1 cellular context compared by ENCODE assay signal in genomic region chr1:25760871-25761270, GRCh38.
TF ChIP-seq lines count a peak whose summit lies in the region.

No MANE protein-coding gene starts in this region.

TF ChIP-seq in K562, 482 proteins besides CTCF, POLR2A, EP300 and RAD21 (continued from another document and continues in another):
- TF ChIP-seq SMAD3 (CRISPR knock-in tag; conservative IDR thresholded peaks at IDR 0.05), result no peak
- TF ChIP-seq FOXO4 (CRISPR knock-in tag; IDR thresholded peaks at IDR 0.05), result no peak
- TF ChIP-seq ZNF384 (IDR thresholded peaks at IDR 0.05; ENCODE audit: low read depth, low read length), result no peak
- TF ChIP-seq PRPF4 (IDR thresholded peaks at IDR 0.05; ENCODE audit: insufficient read depth, low read depth, low read length, poor library complexity, severe bottlenecking), result no peak
- TF ChIP-seq PTRF (tag; IDR thresholded peaks at IDR 0.05), result no peak
- TF ChIP-seq ZNF584 (CRISPR knock-in tag; IDR thresholded peaks at IDR 0.05; ENCODE audit: low read depth), result no peak
- TF ChIP-seq BDP1 (IDR thresholded peaks at IDR 0.05; ENCODE audit: insufficient read depth, insufficient read length), result no peak
- no peak for TF ChIP-seq ZBTB12 (CRISPR knock-in tag; IDR thresholded peaks at IDR 0.05)
- TF ChIP-seq TBP (optimal IDR thresholded peaks at IDR 0.05; ENCODE audit: low read depth, low read length), result no peak
- no peak for TF ChIP-seq FOXK1 (CRISPR knock-in tag; IDR thresholded peaks at IDR 0.05; ENCODE audit: borderline replicate concordance)
- TF ChIP-seq HES1 (IDR thresholded peaks at IDR 0.05; ENCODE audit: low read depth), result peak; percentile 73; the same call in 1 of the 2 replicates
- no peak for TF ChIP-seq ZNF407 (IDR thresholded peaks at IDR 0.05; ENCODE audit: low read depth)
- TF ChIP-seq E2F8 (IDR thresholded peaks at IDR 0.05; ENCODE audit: low read depth, partially characterized antibody), result no peak
- TF ChIP-seq RB1 (IDR thresholded peaks at IDR 0.05; ENCODE audit: low read depth), result no peak
- TF ChIP-seq POLR3G (IDR thresholded peaks at IDR 0.05; ENCODE audit: extremely low read depth, insufficient read length, insufficient replicate concordance), result no peak
- TF ChIP-seq FOXA1 (IDR thresholded peaks at IDR 0.05; ENCODE audit: borderline replicate concordance), result no peak
- TF ChIP-seq NFATC3 (IDR thresholded peaks at IDR 0.05), result no peak
- TF ChIP-seq TAF7 (tag; IDR thresholded peaks at IDR 0.05), result no peak
- no peak for TF ChIP-seq PURB (CRISPR knock-in tag; IDR thresholded peaks at IDR 0.05; ENCODE audit: low read depth)
- TF ChIP-seq ELK3 (CRISPR knock-in tag; IDR thresholded peaks at IDR 0.05), result no peak
- no peak for TF ChIP-seq HDAC8 (tag; IDR thresholded peaks at IDR 0.05)
- TF ChIP-seq MTA1 (IDR thresholded peaks at IDR 0.05; ENCODE audit: borderline replicate concordance), result 0 out of 2 replicates have a peak, but pooled peaks have one; percentile 19
- 0 out of 2 replicates have a peak, but pooled peaks have one; percentile 10 for TF ChIP-seq HINFP (tag; conservative IDR thresholded peaks at IDR 0.05; ENCODE audit: low read depth)
- no peak for TF ChIP-seq ZBTB8A (IDR thresholded peaks at IDR 0.05; ENCODE audit: partially characterized antibody)
- TF ChIP-seq SIX5 (IDR thresholded peaks at IDR 0.05; ENCODE audit: borderline replicate concordance in 1 of 2, insufficient read depth in 1 of 2, low read depth in 1 of 2, low read length in 2 of 2), result no peak
- TF ChIP-seq CCAR2 (IDR thresholded peaks at IDR 0.05; ENCODE audit: low read depth, low read length), result no peak
- no peak for TF ChIP-seq CBX3 (IDR thresholded peaks at IDR 0.05; ENCODE audit: borderline replicate concordance in 1 of 2, low read length in 2 of 2)
- no peak for TF ChIP-seq ZNF174 (CRISPR knock-in tag; IDR thresholded peaks at IDR 0.05)
- TF ChIP-seq ZBTB33 (CRISPR knock-in tag; IDR thresholded peaks at IDR 0.05), result no peak
- TF ChIP-seq ZNF12 (CRISPR knock-in tag; IDR thresholded peaks at IDR 0.05), result no peak
- no peak for TF ChIP-seq CSDE1 (IDR thresholded peaks at IDR 0.05)
- no peak for TF ChIP-seq ZNF253 (CRISPR knock-in tag; conservative IDR thresholded peaks at IDR 0.05)
- TF ChIP-seq ZFPM2 (CRISPR knock-in tag; IDR thresholded peaks at IDR 0.05), result no peak
- TF ChIP-seq CHCHD3 (CRISPR knock-in tag; IDR thresholded peaks at IDR 0.05), result no peak
- TF ChIP-seq ZC3H4 (CRISPR knock-in tag; IDR thresholded peaks at IDR 0.05; ENCODE audit: borderline replicate concordance), result no peak
- TF ChIP-seq TAL1 (IDR thresholded peaks at IDR 0.05), result peak; percentile 97
- no peak for TF ChIP-seq SMARCB1 (IDR thresholded peaks at IDR 0.05; ENCODE audit: insufficient read length, low read depth)
- no peak for TF ChIP-seq PHB (CRISPR knock-in tag; IDR thresholded peaks at IDR 0.05)
- TF ChIP-seq PRMT5 (CRISPR knock-in tag; IDR thresholded peaks at IDR 0.05), result no peak
- no peak for TF ChIP-seq MTF1 (CRISPR knock-in tag; IDR thresholded peaks at IDR 0.05; ENCODE audit: borderline replicate concordance)
- no peak for TF ChIP-seq C11orf30 (IDR thresholded peaks at IDR 0.05; ENCODE audit: low read depth)
- TF ChIP-seq ZNF316 (IDR thresholded peaks at IDR 0.05), result no peak
- TF ChIP-seq HDAC3 (IDR thresholded peaks at IDR 0.05; ENCODE audit: borderline replicate concordance, partially characterized antibody), result peak; percentile 79
- peak; percentile 91 for TF ChIP-seq NCOR1 (IDR thresholded peaks at IDR 0.05)
- peak; percentile 90 for TF ChIP-seq SMARCA4 (IDR thresholded peaks at IDR 0.05)
- no peak for TF ChIP-seq ZKSCAN8 (CRISPR knock-in tag; IDR thresholded peaks at IDR 0.05)
- no peak for TF ChIP-seq ZC3H8 (IDR thresholded peaks at IDR 0.05)
- TF ChIP-seq PCBP1 (IDR thresholded peaks at IDR 0.05; ENCODE audit: low read depth, low read length, poor library complexity, severe bottlenecking), result no peak
- TF ChIP-seq HDAC1 (IDR thresholded peaks at IDR 0.05), result peak in 1 of 2 experiments; percentile 78; a peak in 2 of 4 replicates
- TF ChIP-seq ZNF764 (CRISPR knock-in tag; IDR thresholded peaks at IDR 0.05; ENCODE audit: low read depth), result no peak
- TF ChIP-seq ZNF644 (tag; IDR thresholded peaks at IDR 0.05; ENCODE audit: low read depth), result peak; percentile 78
